ENCODE assay signal across 1 cellular context in genomic region chr11:17738350-17739207, GRCh38.
TF ChIP-seq lines count a peak whose summit lies in the region.

No MANE protein-coding gene starts in this region.

TF ChIP-seq in H1, 55 proteins besides CTCF, POLR2A, EP300 and RAD21 (continued from another document):
- no peak for TF ChIP-seq TBP (IDR thresholded peaks at IDR 0.05; ENCODE audit: low read depth, low read length)
- TF ChIP-seq YY1 (IDR thresholded peaks at IDR 0.05; ENCODE audit: low read depth, low read length): no peak
- TF ChIP-seq KDM5A (IDR thresholded peaks at IDR 0.05; ENCODE audit: low read length): no peak
- TF ChIP-seq KDM4A (IDR thresholded peaks at IDR 0.05; ENCODE audit: low read depth, low read length, severe bottlenecking): no peak
- TF ChIP-seq MAFK (IDR thresholded peaks at IDR 0.05; ENCODE audit: low read depth, low read length): no peak
- TF ChIP-seq CHD7 (IDR thresholded peaks at IDR 0.05; ENCODE audit: insufficient replicate concordance, low read length): no peak
- no peak for TF ChIP-seq BCL11A (IDR thresholded peaks at IDR 0.05; ENCODE audit: low read depth in 2 of 2, low read length in 2 of 2)
- no peak for TF ChIP-seq POU5F1 (IDR thresholded peaks at IDR 0.05; ENCODE audit: low read depth, low read length)
- no peak for TF ChIP-seq SIN3A (conservative IDR thresholded peaks at IDR 0.05 in 1 of 2, IDR thresholded peaks at IDR 0.05 in 1 of 2; ENCODE audit: low read depth in 1 of 2, low read length in 2 of 2)
